Comparison of ENCODE assay signal across 3 cellular contexts in genomic region chr17:78357687-78358537, GRCh38.
TF ChIP-seq lines count a peak whose summit lies in the region.

No MANE protein-coding gene starts in this region.

TF ChIP-seq in SK-N-SH, 30 proteins besides CTCF, POLR2A, EP300 and RAD21:
- TF ChIP-seq, protein P1, sequence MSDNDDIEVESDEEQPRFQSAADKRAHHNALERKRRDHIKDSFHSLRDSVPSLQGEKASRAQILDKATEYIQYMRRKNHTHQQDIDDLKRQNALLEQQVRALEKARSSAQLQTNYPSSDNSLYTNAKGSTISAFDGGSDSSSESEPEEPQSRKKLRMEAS (IDR thresholded peaks at IDR 0.05; ENCODE audit: low read depth): peak; percentile 71
- TF ChIP-seq TCF12 (IDR thresholded peaks at IDR 0.05) (peak; percentile 12), SIN3A (IDR thresholded peaks at IDR 0.05; ENCODE audit: borderline replicate concordance, low read depth, low read length) (peak; percentile 69; the same call in 1 of the 2 replicates), REST (IDR thresholded peaks at IDR 0.05; ENCODE audit: low read depth, low read length) (no peak)

TF ChIP-seq in SK-N-SH treated with all-trans-retinoic acid at 6 μM for 48 hours, 23 proteins besides CTCF, POLR2A, EP300 and RAD21 (continues in another document):
- TF ChIP-seq ESRRG (CRISPR knock-in tag; IDR thresholded peaks at IDR 0.05): no peak
- TF ChIP-seq ISL1 (CRISPR knock-in tag; IDR thresholded peaks at IDR 0.05): no peak
- no peak for TF ChIP-seq TCF4 (CRISPR knock-in tag; IDR thresholded peaks at IDR 0.05; ENCODE audit: borderline replicate concordance)
- TF ChIP-seq CREB5 (CRISPR knock-in tag; IDR thresholded peaks at IDR 0.05; ENCODE audit: low read depth): no peak
- no peak for TF ChIP-seq ZFP3 (CRISPR knock-in tag; IDR thresholded peaks at IDR 0.05)
- TF ChIP-seq ZNF8 (CRISPR knock-in tag; IDR thresholded peaks at IDR 0.05): no peak
- TF ChIP-seq, protein P2, sequence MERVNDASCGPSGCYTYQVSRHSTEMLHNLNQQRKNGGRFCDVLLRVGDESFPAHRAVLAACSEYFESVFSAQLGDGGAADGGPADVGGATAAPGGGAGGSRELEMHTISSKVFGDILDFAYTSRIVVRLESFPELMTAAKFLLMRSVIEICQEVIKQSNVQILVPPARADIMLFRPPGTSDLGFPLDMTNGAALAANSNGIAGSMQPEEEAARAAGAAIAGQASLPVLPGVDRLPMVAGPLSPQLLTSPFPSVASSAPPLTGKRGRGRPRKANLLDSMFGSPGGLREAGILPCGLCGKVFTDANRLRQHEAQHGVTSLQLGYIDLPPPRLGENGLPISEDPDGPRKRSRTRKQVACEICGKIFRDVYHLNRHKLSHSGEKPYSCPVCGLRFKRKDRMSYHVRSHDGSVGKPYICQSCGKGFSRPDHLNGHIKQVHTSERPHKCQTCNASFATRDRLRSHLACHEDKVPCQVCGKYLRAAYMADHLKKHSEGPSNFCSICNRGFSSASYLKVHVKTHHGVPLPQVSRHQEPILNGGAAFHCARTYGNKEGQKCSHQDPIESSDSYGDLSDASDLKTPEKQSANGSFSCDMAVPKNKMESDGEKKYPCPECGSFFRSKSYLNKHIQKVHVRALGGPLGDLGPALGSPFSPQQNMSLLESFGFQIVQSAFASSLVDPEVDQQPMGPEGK (CRISPR knock-in tag; IDR thresholded peaks at IDR 0.05; ENCODE audit: borderline replicate concordance): no peak
- no peak for TF ChIP-seq OSR1 (CRISPR knock-in tag; IDR thresholded peaks at IDR 0.05)
- no peak for TF ChIP-seq ZFP30 (CRISPR knock-in tag; IDR thresholded peaks at IDR 0.05)
- TF ChIP-seq, protein P3, sequence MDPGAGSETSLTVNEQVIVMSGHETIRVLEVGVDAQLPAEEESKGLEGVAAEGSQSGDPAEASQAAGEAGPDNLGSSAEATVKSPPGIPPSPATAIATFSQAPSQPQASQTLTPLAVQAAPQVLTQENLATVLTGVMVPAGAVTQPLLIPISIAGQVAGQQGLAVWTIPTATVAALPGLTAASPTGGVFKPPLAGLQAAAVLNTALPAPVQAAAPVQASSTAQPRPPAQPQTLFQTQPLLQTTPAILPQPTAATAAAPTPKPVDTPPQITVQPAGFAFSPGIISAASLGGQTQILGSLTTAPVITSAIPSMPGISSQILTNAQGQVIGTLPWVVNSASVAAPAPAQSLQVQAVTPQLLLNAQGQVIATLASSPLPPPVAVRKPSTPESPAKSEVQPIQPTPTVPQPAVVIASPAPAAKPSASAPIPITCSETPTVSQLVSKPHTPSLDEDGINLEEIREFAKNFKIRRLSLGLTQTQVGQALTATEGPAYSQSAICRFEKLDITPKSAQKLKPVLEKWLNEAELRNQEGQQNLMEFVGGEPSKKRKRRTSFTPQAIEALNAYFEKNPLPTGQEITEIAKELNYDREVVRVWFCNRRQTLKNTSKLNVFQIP (CRISPR knock-in tag; IDR thresholded peaks at IDR 0.05; ENCODE audit: borderline replicate concordance, low read depth): no peak
- no peak for TF ChIP-seq ZC3H10 (CRISPR knock-in tag; IDR thresholded peaks at IDR 0.05)
- TF ChIP-seq, protein P4, sequence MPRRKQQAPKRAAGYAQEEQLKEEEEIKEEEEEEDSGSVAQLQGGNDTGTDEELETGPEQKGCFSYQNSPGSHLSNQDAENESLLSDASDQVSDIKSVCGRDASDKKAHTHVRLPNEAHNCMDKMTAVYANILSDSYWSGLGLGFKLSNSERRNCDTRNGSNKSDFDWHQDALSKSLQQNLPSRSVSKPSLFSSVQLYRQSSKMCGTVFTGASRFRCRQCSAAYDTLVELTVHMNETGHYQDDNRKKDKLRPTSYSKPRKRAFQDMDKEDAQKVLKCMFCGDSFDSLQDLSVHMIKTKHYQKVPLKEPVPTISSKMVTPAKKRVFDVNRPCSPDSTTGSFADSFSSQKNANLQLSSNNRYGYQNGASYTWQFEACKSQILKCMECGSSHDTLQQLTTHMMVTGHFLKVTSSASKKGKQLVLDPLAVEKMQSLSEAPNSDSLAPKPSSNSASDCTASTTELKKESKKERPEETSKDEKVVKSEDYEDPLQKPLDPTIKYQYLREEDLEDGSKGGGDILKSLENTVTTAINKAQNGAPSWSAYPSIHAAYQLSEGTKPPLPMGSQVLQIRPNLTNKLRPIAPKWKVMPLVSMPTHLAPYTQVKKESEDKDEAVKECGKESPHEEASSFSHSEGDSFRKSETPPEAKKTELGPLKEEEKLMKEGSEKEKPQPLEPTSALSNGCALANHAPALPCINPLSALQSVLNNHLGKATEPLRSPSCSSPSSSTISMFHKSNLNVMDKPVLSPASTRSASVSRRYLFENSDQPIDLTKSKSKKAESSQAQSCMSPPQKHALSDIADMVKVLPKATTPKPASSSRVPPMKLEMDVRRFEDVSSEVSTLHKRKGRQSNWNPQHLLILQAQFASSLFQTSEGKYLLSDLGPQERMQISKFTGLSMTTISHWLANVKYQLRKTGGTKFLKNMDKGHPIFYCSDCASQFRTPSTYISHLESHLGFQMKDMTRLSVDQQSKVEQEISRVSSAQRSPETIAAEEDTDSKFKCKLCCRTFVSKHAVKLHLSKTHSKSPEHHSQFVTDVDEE (CRISPR knock-in tag; IDR thresholded peaks at IDR 0.05): no peak
- no peak for TF ChIP-seq TOX (CRISPR knock-in tag; IDR thresholded peaks at IDR 0.05; ENCODE audit: borderline replicate concordance)
- no peak for TF ChIP-seq CSDC2 (CRISPR knock-in tag; IDR thresholded peaks at IDR 0.05)
- no peak for TF ChIP-seq SNAI2 (CRISPR knock-in tag; IDR thresholded peaks at IDR 0.05)
- no peak for TF ChIP-seq CSRNP3 (CRISPR knock-in tag; IDR thresholded peaks at IDR 0.05)
- no peak for TF ChIP-seq PPARA (CRISPR knock-in tag; IDR thresholded peaks at IDR 0.05; ENCODE audit: borderline replicate concordance)
- TF ChIP-seq RARB (CRISPR knock-in tag; IDR thresholded peaks at IDR 0.05): no peak
- TF ChIP-seq ARNTL (CRISPR knock-in tag; IDR thresholded peaks at IDR 0.05; ENCODE audit: borderline replicate concordance, low read depth): no peak

TF ChIP-seq in GM12878, 131 proteins besides CTCF, POLR2A, EP300 and RAD21:
- no peak for TF ChIP-seq LARP7 (IDR thresholded peaks at IDR 0.05)
- TF ChIP-seq NFXL1 (IDR thresholded peaks at IDR 0.05; ENCODE audit: borderline replicate concordance): no peak
- TF ChIP-seq BCL11A (IDR thresholded peaks at IDR 0.05; ENCODE audit: low read depth, low read length): no peak
- TF ChIP-seq SUZ12 (IDR thresholded peaks at IDR 0.05; ENCODE audit: unreplicated experiment): no peak
- TF ChIP-seq, protein P5, sequence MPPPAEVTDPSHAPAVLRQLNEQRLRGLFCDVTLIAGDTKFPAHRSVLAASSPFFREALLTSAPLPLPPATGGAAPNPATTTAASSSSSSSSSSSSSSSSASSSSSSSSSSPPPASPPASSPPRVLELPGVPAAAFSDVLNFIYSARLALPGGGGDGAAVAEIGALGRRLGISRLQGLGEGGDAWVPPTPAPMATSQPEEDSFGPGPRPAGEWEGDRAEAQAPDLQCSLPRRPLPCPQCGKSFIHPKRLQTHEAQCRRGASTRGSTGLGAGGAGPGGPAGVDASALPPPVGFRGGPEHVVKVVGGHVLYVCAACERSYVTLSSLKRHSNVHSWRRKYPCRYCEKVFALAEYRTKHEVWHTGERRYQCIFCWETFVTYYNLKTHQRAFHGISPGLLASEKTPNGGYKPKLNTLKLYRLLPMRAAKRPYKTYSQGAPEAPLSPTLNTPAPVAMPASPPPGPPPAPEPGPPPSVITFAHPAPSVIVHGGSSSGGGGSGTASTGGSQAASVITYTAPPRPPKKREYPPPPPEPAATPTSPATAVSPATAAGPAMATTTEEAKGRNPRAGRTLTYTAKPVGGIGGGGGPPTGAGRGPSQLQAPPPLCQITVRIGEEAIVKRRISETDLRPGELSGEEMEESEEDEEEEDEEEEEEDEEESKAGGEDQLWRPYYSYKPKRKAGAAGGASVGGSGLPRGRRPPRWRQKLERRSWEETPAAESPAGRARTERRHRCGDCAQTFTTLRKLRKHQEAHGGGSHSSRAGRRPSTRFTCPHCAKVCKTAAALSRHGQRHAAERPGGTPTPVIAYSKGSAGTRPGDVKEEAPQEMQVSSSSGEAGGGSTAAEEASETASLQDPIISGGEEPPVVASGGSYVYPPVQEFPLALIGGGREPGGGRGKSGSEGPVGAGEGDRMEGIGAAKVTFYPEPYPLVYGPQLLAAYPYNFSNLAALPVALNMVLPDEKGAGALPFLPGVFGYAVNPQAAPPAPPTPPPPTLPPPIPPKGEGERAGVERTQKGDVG (CRISPR knock-in tag; IDR thresholded peaks at IDR 0.05): no peak
- TF ChIP-seq SIN3A (IDR thresholded peaks at IDR 0.05; ENCODE audit: low read depth, low read length): no peak
- no peak for TF ChIP-seq BCLAF1 (IDR thresholded peaks at IDR 0.05)
- TF ChIP-seq DPF2 (IDR thresholded peaks at IDR 0.05): no peak
TF ChIP-seq in GM12878: peak in this region for 0.
